In the genomic region with DNA sequence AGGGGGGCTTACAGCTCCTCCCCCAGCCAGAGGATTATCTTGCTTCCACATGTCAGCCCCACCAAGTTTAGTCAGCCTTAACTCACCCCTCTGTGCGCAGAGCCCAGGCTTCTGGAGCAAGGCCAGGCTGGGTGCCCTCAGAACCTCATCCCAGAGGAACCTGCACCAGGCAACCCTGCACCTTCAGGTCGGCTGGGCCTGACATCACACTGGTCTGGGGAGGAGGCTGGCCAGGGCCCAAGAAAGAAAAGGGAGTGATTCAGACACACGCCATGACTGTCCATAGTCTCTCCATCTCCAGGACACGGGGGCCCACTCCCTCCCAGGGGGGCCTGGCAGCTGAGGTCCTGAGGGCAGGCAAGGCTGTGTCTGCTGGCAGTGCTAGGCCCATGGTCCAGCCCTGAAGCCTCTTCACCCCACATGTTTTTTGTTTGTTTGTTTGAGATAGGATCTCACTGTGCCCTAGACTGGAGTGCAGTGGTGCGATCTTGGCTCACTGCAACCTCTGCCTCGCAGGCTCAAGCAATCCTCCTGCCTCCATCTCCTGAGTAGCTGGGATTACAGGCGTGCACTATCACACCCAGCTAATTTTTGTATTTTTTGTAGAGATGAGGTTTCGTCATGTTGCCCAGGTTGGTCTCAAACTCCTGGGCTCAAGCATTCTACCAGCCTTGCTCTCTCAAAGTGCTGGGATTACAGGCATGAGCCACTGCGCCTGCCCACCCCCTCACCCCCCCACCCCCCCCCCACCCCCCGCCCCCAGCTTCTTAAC, we compare ENCODE assay signal across 1 cellular context.
TF ChIP-seq lines count a peak whose summit lies in the region.

No MANE protein-coding gene starts in this region.

TF ChIP-seq in WTC11, 78 proteins besides CTCF, POLR2A, EP300 and RAD21 (continued from another document):
- TF ChIP-seq, protein P1, sequence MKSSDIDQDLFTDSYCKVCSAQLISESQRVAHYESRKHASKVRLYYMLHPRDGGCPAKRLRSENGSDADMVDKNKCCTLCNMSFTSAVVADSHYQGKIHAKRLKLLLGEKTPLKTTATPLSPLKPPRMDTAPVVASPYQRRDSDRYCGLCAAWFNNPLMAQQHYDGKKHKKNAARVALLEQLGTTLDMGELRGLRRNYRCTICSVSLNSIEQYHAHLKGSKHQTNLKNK (CRISPR knock-in tag; IDR thresholded peaks at IDR 0.05) = no peak
